ENCODE assay signal across 1 cellular context in genomic region chr4:150598906-150599305, GRCh38.
TF ChIP-seq lines count a peak whose summit lies in the region.

No MANE protein-coding gene starts in this region.

TF ChIP-seq in HepG2, 621 proteins besides CTCF, POLR2A, EP300 and RAD21 (continued from another document):
- TF ChIP-seq ARID5B (CRISPR knock-in tag; IDR thresholded peaks at IDR 0.05) = no peak
- no peak for TF ChIP-seq GFI1 (CRISPR knock-in tag; IDR thresholded peaks at IDR 0.05; ENCODE audit: borderline replicate concordance)
- no peak for TF ChIP-seq ZGPAT (CRISPR knock-in tag; IDR thresholded peaks at IDR 0.05)
- no peak for TF ChIP-seq FOXK1 (CRISPR knock-in tag; IDR thresholded peaks at IDR 0.05; ENCODE audit: borderline replicate concordance, low read depth)
- TF ChIP-seq PRDM4 (CRISPR knock-in tag; IDR thresholded peaks at IDR 0.05; ENCODE audit: borderline replicate concordance) = no peak
- no peak for TF ChIP-seq ARNT (IDR thresholded peaks at IDR 0.05)
- TF ChIP-seq NBN (conservative IDR thresholded peaks at IDR 0.05) = no peak
- no peak for TF ChIP-seq ZNF737 (CRISPR knock-in tag; IDR thresholded peaks at IDR 0.05; ENCODE audit: borderline replicate concordance)
- TF ChIP-seq ZNF143 (CRISPR knock-in tag; IDR thresholded peaks at IDR 0.05) = no peak
- no peak for TF ChIP-seq ZNF780A (CRISPR knock-in tag; IDR thresholded peaks at IDR 0.05)
- no peak for TF ChIP-seq MAFK (conservative IDR thresholded peaks at IDR 0.05 in 1 of 2, IDR thresholded peaks at IDR 0.05 in 1 of 2; ENCODE audit: low read length in 2 of 2)
